8 cellular contexts compared by ENCODE assay signal in genomic region chr15:67835349-67836133, GRCh38. TPM values are rescaled to one million over a fixed set of nuclear protein-coding genes. Genes with fewer than 3 reads are reported as not detected.
DNase-seq lines count a peak whose midpoint lies in the region; ATAC-seq, FAIRE-seq and TF ChIP-seq lines count a peak whose summit lies in the region.

No MANE protein-coding gene starts in this region.

- peak overlapping the region; percentile 83 for H3K4me2 ChIP-seq in keratinocyte (ENCODE audit: control insufficient read depth, extremely low read depth, insufficient read depth, low read depth, low read length)

- H3K9me3 ChIP-seq in keratinocyte (ENCODE audit: control insufficient read depth, low read depth, low read length) (no peaks in the 10 kb centered on the region), suprapubic skin (no peaks in the 10 kb centered on the region)

- dilution Hi-C loops in keratinocyte (cut with MboI; ENCODE audit: extremely low pct_ligation_motif_present, low sequenced_read_pairs) = no loop called here

- no peaks in the 10 kb centered on the region for H4K20me1 ChIP-seq in keratinocyte (ENCODE audit: control insufficient read depth, extremely low read depth, insufficient read depth, low read length)

- H3K9ac ChIP-seq in keratinocyte (ENCODE audit: control insufficient read depth, extremely low read depth, insufficient read depth, low read length) = peak overlapping the region; percentile 38

- H3K9me1 ChIP-seq in keratinocyte (ENCODE audit: control insufficient read depth, extremely low read depth, insufficient read depth, low read length) = no peaks in the 10 kb centered on the region

- no peaks in the 10 kb centered on the region for H3K79me2 ChIP-seq in keratinocyte (ENCODE audit: control insufficient read depth, insufficient read depth, low read length)

- no peak for FAIRE-seq in keratinocyte (lab: Jason Lieb, UNC)

- WGBS in suprapubic skin = 1% methylated on average over 29 of the region's 57 CpGs

- ATAC-seq in HG03108 (IDR thresholded peaks at IDR 0.05; ENCODE audit: unreplicated experiment) (no peak), HG03354 (IDR thresholded peaks at IDR 0.05; ENCODE audit: poor library complexity, severe bottlenecking, unreplicated experiment) (no peak), HG03095 (IDR thresholded peaks at IDR 0.05; ENCODE audit: unreplicated experiment) (no peak)

- TF ChIP-seq CTCF in keratinocyte (optimal IDR thresholded peaks at IDR 0.05 in 1 of 3, IDR thresholded peaks at IDR 0.05 in 1 of 3, conservative IDR thresholded peaks at IDR 0.05 in 1 of 3; ENCODE audit: extremely low read depth in 1 of 3, insufficient read depth in 2 of 3, low read length in 3 of 3) (no peak), suprapubic skin (IDR thresholded peaks at IDR 0.05) (no peak)

- H3K36me3 ChIP-seq in keratinocyte (ENCODE audit: control insufficient read depth in 2 of 2, extremely low read depth in 1 of 2, insufficient read depth in 2 of 2, low read length in 2 of 2) = no peaks in the 10 kb centered on the region
- no peaks in the 10 kb centered on the region for H3K36me3 ChIP-seq in suprapubic skin

- TF ChIP-seq EP300 in suprapubic skin (IDR thresholded peaks at IDR 0.05) = no peak

- H3K4me1 ChIP-seq in keratinocyte (ENCODE audit: control insufficient read depth, extremely low read depth, insufficient read depth, low read length) = peaks cover 24% of the 10 kb centered on the region
- H3K4me1 ChIP-seq in suprapubic skin = peaks cover 53% of the 10 kb centered on the region

- no peak overlapping the region for H3K27ac ChIP-seq in keratinocyte (ENCODE audit: control insufficient read depth, insufficient read depth, low read length)
- no peak overlapping the region for H3K27ac ChIP-seq in suprapubic skin

- peak; percentile 23 for DNase-seq in activated CD4-positive, alpha-beta T cell treated with anti-CD3 and anti-CD28 coated beads for 48 hours
- no peak for DNase-seq in activated CD4-positive, alpha-beta T cell treated with anti-CD3 and anti-CD28 coated beads, Interleukin-2, amount 50 U/mL, for 1 hour
- DNase-seq in activated naive CD4-positive, alpha-beta T cell treated with anti-CD3 and anti-CD28 coated beads, Interleukin-2, amount 50 U/mL, for 16 hours = peak; percentile 18
- no peak for DNase-seq in keratinocyte (ENCODE audit: low read depth, low spot score)
- DNase-seq in suprapubic skin (ENCODE audit: low spot score in 2 of 2) = peak in 1 of 2 donors; percentile 65

- H3K27me3 ChIP-seq in keratinocyte (ENCODE audit: control insufficient read depth, extremely low read depth, insufficient read depth, low read length) (peaks cover 55% of the 10 kb centered on the region), suprapubic skin (peaks cover 56% of the 10 kb centered on the region)

- TF ChIP-seq POLR2A in suprapubic skin (IDR thresholded peaks at IDR 0.05) = no peak

- peak overlapping the region; percentile 47 for H2AFZ ChIP-seq in keratinocyte (ENCODE audit: control insufficient read depth, low read length)

- peak overlapping the region in 2 of 3 experiments; percentile 43 to 71 for H3K4me3 ChIP-seq in keratinocyte (ENCODE audit: control insufficient read depth in 2 of 3, extremely low read depth in 1 of 3, insufficient read depth in 2 of 3, low read depth in 1 of 3, low read length in 3 of 3)
- peak overlapping the region; percentile 51 for H3K4me3 ChIP-seq in suprapubic skin

RNA-seq across cellular contexts. Expression of gene RNU6-1, which starts 4.3 kb away (rescaled TPM):
- not detected in 3 replicates for polyA plus RNA-seq in keratinocyte
- polyA plus RNA-seq in keratinocyte (2011; ENCODE audit: low read depth) = not detected
- polyA plus RNA-seq in keratinocyte (2011; cell fraction: cytosol; rRNA removed) = not detected in 2 replicates
- polyA plus RNA-seq in keratinocyte (2011; cell fraction: nucleus; rRNA removed) = not detected in 2 replicates
- polyA plus RNA-seq in keratinocyte (2012; ENCODE audit: low replicate concordance) = not detected in 2 replicates
- polyA minus RNA-seq in keratinocyte = not detected in 3 replicates
- not detected for polyA minus RNA-seq in keratinocyte (2011; cell fraction: cytosol; rRNA and poly(A)+ RNA removed)
- not detected in 2 replicates for polyA minus RNA-seq in keratinocyte (2011; cell fraction: nucleus; rRNA and poly(A)+ RNA removed)
- not detected for total RNA-seq in suprapubic skin

RNA-seq across cellular contexts. Expression of gene SKOR1, which starts 10.2 kb away (rescaled TPM):
- polyA plus RNA-seq in keratinocyte = 0.03 TPM in 2 of 3 replicates, not detected in the other
- polyA plus RNA-seq in keratinocyte (2011; ENCODE audit: low read depth) = not detected
- 0.03 TPM in 1 of 2 replicates, not detected in the other for polyA plus RNA-seq in keratinocyte (2011; cell fraction: cytosol; rRNA removed)
- polyA plus RNA-seq in keratinocyte (2011; cell fraction: nucleus; rRNA removed) = 0.13 TPM in 1 of 2 replicates, not detected in the other
- polyA plus RNA-seq in keratinocyte (2012; ENCODE audit: low replicate concordance) = 0.03 and 0.14 TPM in 2 replicates
- polyA minus RNA-seq in keratinocyte = not detected in 3 replicates
- not detected for polyA minus RNA-seq in keratinocyte (2011; cell fraction: cytosol; rRNA and poly(A)+ RNA removed)
- polyA minus RNA-seq in keratinocyte (2011; cell fraction: nucleus; rRNA and poly(A)+ RNA removed) = 0.21 and 0.31 TPM in 2 replicates
- 1 to 10 TPM; 1.1 to 2.3 (median 1.5) TPM for total RNA-seq in suprapubic skin

Comparison
In these comparisons a context has a peak if more than half of its experiments do, and no peak if none do; other contexts are left out.
1. DNase-seq: peak in activated CD4-positive, alpha-beta T cell treated with anti-CD3 and anti-CD28 coated beads for 48 hours (single experiment) and activated naive CD4-positive, alpha-beta T cell treated with anti-CD3 and anti-CD28 coated beads, Interleukin-2, amount 50 U/mL, for 16 hours (single experiment); none in activated CD4-positive, alpha-beta T cell treated with anti-CD3 and anti-CD28 coated beads, Interleukin-2, amount 50 U/mL, for 1 hour (single experiment) and keratinocyte (single experiment).